14 cellular contexts compared by ENCODE assay signal in genomic region chr6:143965503-143966171, GRCh38.
DNase-seq lines count a peak whose midpoint lies in the region; ATAC-seq and FAIRE-seq lines count a peak whose summit lies in the region.
"Had no signal": no experiment of that assay in that cellular context is flagged by ENCODE, and none has a peak within 500 bp of the region (broad histone marks: within the 10 kb centered on the region; RNA-seq: fewer than 3 reads in every experiment).

No MANE protein-coding gene starts in this region.

- DNase-seq in stimulated activated naive CD8-positive, alpha-beta T cell treated with anti-CD3 and anti-CD28 coated beads, Interleukin-15, Interleukin-2, amounts not matched to agents 100 U/mL and 50 U/mL, for 24 hours: no peak
- no peak for DNase-seq in stimulated activated naive CD8-positive, alpha-beta T cell treated with anti-CD3 and anti-CD28 coated beads, Interleukin-15, amount 100 ng/mL, for 72 hours
- DNase-seq in RPMI8226 (peak; percentile 3), fibroblast of peridontal ligament (ENCODE audit: extremely low read depth) (peak; percentile 91), urothelium cell line (ENCODE audit: low spot score) (peak; percentile 7), NCI-H2227 treated with DMSO at 0.1 percent for 48 hours (lab: John Stamatoyannopoulos, UW) (no peak), HTR-8/SVneo (ENCODE audit: insufficient read length, low spot score) (no peak)
- no peak for DNase-seq in activated CD8-positive, alpha-beta memory T cell treated with anti-CD3 and anti-CD28 coated beads, Interleukin-2, amount 50 U/mL, for 48 hours
- DNase-seq: activated CD8-positive, alpha-beta T cell treated with anti-CD3 and anti-CD28 coated beads for 36 hours; amygdala; BE2C; SK-N-SH had no signal

- FAIRE-seq in urothelium cell line (lab: Jason Lieb, UNC): no peak
- FAIRE-seq in HTR-8/SVneo (lab: Jason Lieb, UNC): no peak

- H3K27me3 Mint-ChIP-seq in stimulated activated naive CD8-positive, alpha-beta T cell treated with anti-CD3 and anti-CD28 coated beads, Interleukin-15, amount 100 ng/mL, for 72 hours: peaks cover 7% of the 10 kb centered on the region
- H3K27me3 Mint-ChIP-seq: type B pancreatic cell had no signal

- H3K9me3 Mint-ChIP-seq in stimulated activated naive CD8-positive, alpha-beta T cell treated with anti-CD3 and anti-CD28 coated beads, Interleukin-15, amount 100 ng/mL, for 72 hours: no peaks in the 10 kb centered on the region
- H3K9me3 Mint-ChIP-seq: activated CD8-positive, alpha-beta T cell treated with anti-CD3 and anti-CD28 coated beads for 36 hours; type B pancreatic cell had no signal

- no peak overlapping the region for H3K27ac Mint-ChIP-seq in stimulated activated naive CD8-positive, alpha-beta T cell treated with anti-CD3 and anti-CD28 coated beads, Interleukin-15, amount 100 ng/mL, for 72 hours
- H3K27ac Mint-ChIP-seq: activated CD8-positive, alpha-beta T cell treated with anti-CD3 and anti-CD28 coated beads for 36 hours; type B pancreatic cell had no signal

- no peak overlapping the region for H3K4me3 Mint-ChIP-seq in stimulated activated naive CD8-positive, alpha-beta T cell treated with anti-CD3 and anti-CD28 coated beads, Interleukin-15, amount 100 ng/mL, for 72 hours
- H3K4me3 Mint-ChIP-seq: activated CD8-positive, alpha-beta T cell treated with anti-CD3 and anti-CD28 coated beads for 36 hours; type B pancreatic cell had no signal

- H3K4me1 Mint-ChIP-seq in stimulated activated naive CD8-positive, alpha-beta T cell treated with anti-CD3 and anti-CD28 coated beads, Interleukin-15, amount 100 ng/mL, for 72 hours: no peaks in the 10 kb centered on the region

- ATAC-seq in stimulated activated naive CD8-positive, alpha-beta T cell treated with anti-CD3 and anti-CD28 coated beads, Interleukin-15, Interleukin-2, amounts not matched to agents 100 U/mL and 50 U/mL, for 24 hours: peak; percentile 43
- ATAC-seq in stimulated activated naive CD8-positive, alpha-beta T cell treated with anti-CD3 and anti-CD28 coated beads, Interleukin-15, amount 100 ng/mL, for 72 hours: no peak
- ATAC-seq: activated CD8-positive, alpha-beta T cell treated with anti-CD3 and anti-CD28 coated beads for 36 hours; left lobe of liver had no signal

Comparison
In these comparisons a context has a peak if more than half of its experiments do, and no peak if none do; other contexts are left out.
1. DNase-seq: peak in RPMI8226 (single experiment), fibroblast of peridontal ligament (single experiment) and urothelium cell line (single experiment); none in stimulated activated naive CD8-positive, alpha-beta T cell treated with anti-CD3 and anti-CD28 coated beads, Interleukin-15, Interleukin-2, amounts not matched to agents 100 U/mL and 50 U/mL, for 24 hours (single experiment), stimulated activated naive CD8-positive, alpha-beta T cell treated with anti-CD3 and anti-CD28 coated beads, Interleukin-15, amount 100 ng/mL, for 72 hours (0 of 2), NCI-H2227 treated with DMSO at 0.1 percent for 48 hours (single experiment), activated CD8-positive, alpha-beta memory T cell treated with anti-CD3 and anti-CD28 coated beads, Interleukin-2, amount 50 U/mL, for 48 hours (single experiment) and HTR-8/SVneo (single experiment).